Comparison of ENCODE assay signal across 8 cellular contexts in genomic region chr9:132669636-132670358, GRCh38. TPM values are rescaled to one million over a fixed set of nuclear protein-coding genes. Genes with fewer than 3 reads are reported as not detected.
DNase-seq lines count a peak whose midpoint lies in the region; ATAC-seq lines count a peak whose summit lies in the region.

TSS of gene DDX31 (minus strand) at chr9:132669983. CDS start at chr9:132669934, 49 bp downstream.

- H3K4me1 ChIP-seq in BLaER1 = peaks cover 40% of the 10 kb centered on the region
- peaks cover 20% of the 10 kb centered on the region for H3K4me1 ChIP-seq in effector memory CD4-positive, alpha-beta T cell (ENCODE audit: control insufficient read depth, insufficient read depth, low read length, poor library complexity, severe bottlenecking)

- H3K4me1 Mint-ChIP-seq in memory B cell = peaks cover 27% of the 10 kb centered on the region

- H3K4me3 ChIP-seq in BLaER1 = peak within 1 kb of the TSS; percentile 94
- peak within 1 kb of the TSS; percentile 98 for H3K4me3 ChIP-seq in effector memory CD4-positive, alpha-beta T cell (ENCODE audit: insufficient read depth, low read depth, low read length, poor library complexity, severe bottlenecking)

- POLR2A ChIA-PET in activated CD8-positive, alpha-beta memory T cell treated with anti-CD3 and anti-CD28 coated beads for 36 hours (lab: Charles Lee) = interaction anchor here (0.5 to 1.3 kb wide), 6 partner anchors 9 to 790 kb away, joined by 3 to 4 read pairs (median 3); partner anchors contain the start of gene CACFD1

- peak within 1 kb of the TSS; percentile 97 for H3K27ac Mint-ChIP-seq in memory B cell

- H3K9ac ChIP-seq in BLaER1 = peak within 1 kb of the TSS; percentile 97

- CTCF ChIA-PET in activated CD8-positive, alpha-beta memory T cell treated with anti-CD3 and anti-CD28 coated beads for 36 hours (lab: Charles Lee) = interaction anchor here (0.6 to 1.4 kb wide), 7 partner anchors 24 to 1503 kb away, joined by 3 to 6 read pairs (median 3); partner anchors contain the start of genes CFAP77 and SETX

- H3K27me3 ChIP-seq in BLaER1 = no peaks in the 10 kb centered on the region
- H3K27me3 ChIP-seq in effector memory CD4-positive, alpha-beta T cell (replicated peaks; ENCODE audit: control insufficient read depth, insufficient read depth, low read length, poor library complexity, severe bottlenecking) = no peaks in the 10 kb centered on the region

- H3K27me3 Mint-ChIP-seq in memory B cell = no peaks in the 10 kb centered on the region

- peak within 1 kb of the TSS; percentile 95 for H3K4me2 ChIP-seq in BLaER1

- H3K4me3 Mint-ChIP-seq in memory B cell = peak within 1 kb of the TSS; percentile 91

- ATAC-seq in HG03439 (IDR thresholded peaks at IDR 0.05; ENCODE audit: unreplicated experiment) (peak; percentile 68), memory B cell (ENCODE audit: low read depth) (peak; percentile 77)

- H3K36me3 Mint-ChIP-seq in memory B cell = no peaks in the 10 kb centered on the region

- peak within 1 kb of the TSS; percentile 97 for H3K27ac ChIP-seq in BLaER1
- H3K27ac ChIP-seq in effector memory CD4-positive, alpha-beta T cell (ENCODE audit: insufficient read depth, low read length, poor library complexity, severe bottlenecking) = peak within 1 kb of the TSS; percentile 99

- H3K9me3 ChIP-seq in BLaER1 = no peaks in the 10 kb centered on the region
- no peaks in the 10 kb centered on the region for H3K9me3 ChIP-seq in effector memory CD4-positive, alpha-beta T cell (ENCODE audit: control insufficient read depth, low read length)

- no peaks in the 10 kb centered on the region for H3K9me3 Mint-ChIP-seq in memory B cell

- H4K20me1 ChIP-seq in BLaER1 = peaks cover 65% of the 10 kb centered on the region

- H3K36me3 ChIP-seq in BLaER1 = peaks cover 23% of the 10 kb centered on the region
- H3K36me3 ChIP-seq in effector memory CD4-positive, alpha-beta T cell (ENCODE audit: control insufficient read depth, insufficient read depth, low read length) = peaks cover 8% of the 10 kb centered on the region

- DNase-seq in GM19238 (ENCODE audit: insufficient read length, low spot score) (peak; percentile 86), NCI-H82 (lab: John Stamatoyannopoulos, UW) (peak; percentile 83), memory B cell (ENCODE audit: low spot score in 2 of 2) (peak; percentile 84 to 96)
- peak; percentile 76 to 81 (median 78) for DNase-seq in effector memory CD4-positive, alpha-beta T cell
- peak; percentile 72 to 74 (median 73) for DNase-seq in stimulated activated CD4-positive, alpha-beta T cell treated with anti-CD3 and anti-CD28 coated beads, TNF-alpha, amount 100 ng/mL, for 48 hours (ENCODE audit: low read depth in 3 of 3)

RNA-seq across cellular contexts. Expression of gene DDX31, which starts in this region (rescaled TPM):
- total RNA-seq in activated CD8-positive, alpha-beta memory T cell treated with anti-CD3 and anti-CD28 coated beads for 36 hours = 10 to 100 TPM; 31.0 to 32.6 TPM

Comparison
In these comparisons a context has a peak if more than half of its experiments do, and no peak if none do; other contexts are left out.
1. Peak in every context shown above with its lines: DNase-seq, ATAC-seq, H3K4me3 ChIP-seq and H3K27ac ChIP-seq.